ENCODE assay signal across 12 cellular contexts in genomic region chr2:120245520-120245835, GRCh38. TPM values are rescaled to one million over a fixed set of nuclear protein-coding genes. Genes with fewer than 3 reads are reported as not detected.
DNase-seq lines count a peak whose midpoint lies in the region; ATAC-seq and TF ChIP-seq lines count a peak whose summit lies in the region.
"Had no signal": no experiment of that assay in that cellular context is flagged by ENCODE, and none has a peak within 500 bp of the region (broad histone marks: within the 10 kb centered on the region; RNA-seq: fewer than 3 reads in every experiment).

No MANE protein-coding gene starts in this region.

- H3K27me3 Mint-ChIP-seq in dendritic cell treated with granulocyte-macrophage colony-stimulating factor and Interleukin-4, amounts not matched to agents 40 ng/mL and 50 ng/mL, for 4 days = peaks cover 28% of the 10 kb centered on the region
- peaks cover 20% of the 10 kb centered on the region for H3K27me3 Mint-ChIP-seq in activated CD8-positive, alpha-beta memory T cell treated with anti-CD3 and anti-CD28 coated beads, Interleukin-2, amount 10 ng/mL, durations not matched to agents 7 days and 5 days

- H3K4me3 ChIP-seq in psoas muscle = no peak overlapping the region

- H3K4me1 ChIP-seq in psoas muscle = peaks cover 11% of the 10 kb centered on the region

- H3K36me3 ChIP-seq in psoas muscle (ENCODE audit: insufficient read depth in 1 of 2, low read depth in 1 of 2) = no peaks in the 10 kb centered on the region

- peak overlapping the region; percentile 34 for H3K27ac Mint-ChIP-seq in dendritic cell treated with granulocyte-macrophage colony-stimulating factor and Interleukin-4, amounts not matched to agents 40 ng/mL and 50 ng/mL, for 4 days
- no peak overlapping the region for H3K27ac Mint-ChIP-seq in activated CD8-positive, alpha-beta memory T cell treated with anti-CD3 and anti-CD28 coated beads, Interleukin-2, amount 10 ng/mL, durations not matched to agents 7 days and 5 days

- intact Hi-C loops in dendritic cell treated with granulocyte-macrophage colony-stimulating factor and Interleukin-4, amounts not matched to agents 40 ng/mL and 50 ng/mL, for 4 days (cut with micrococcal nuclease) = no loop called here
- intact Hi-C loops in psoas muscle (cut with DNase I) = no loop called here

- peaks cover 29% of the 10 kb centered on the region for H3K4me1 Mint-ChIP-seq in dendritic cell treated with granulocyte-macrophage colony-stimulating factor and Interleukin-4, amounts not matched to agents 40 ng/mL and 50 ng/mL, for 4 days (ENCODE audit: low read depth)
- peaks cover 19% of the 10 kb centered on the region for H3K4me1 Mint-ChIP-seq in activated CD8-positive, alpha-beta memory T cell treated with anti-CD3 and anti-CD28 coated beads, Interleukin-2, amount 10 ng/mL, durations not matched to agents 7 days and 5 days

- peak; percentile 91 for DNase-seq in ELF-1 (ENCODE audit: low read depth, low spot score)
- DNase-seq in NCI-H2081 treated with DMSO at 0.1 percent for 48 hours (lab: John Stamatoyannopoulos, UW) = peak; percentile 46
- DNase-seq in psoas muscle = peak in 1 of 2 donors; percentile 70
- DNase-seq in stimulated activated CD4-positive, alpha-beta T cell treated with anti-CD3 and anti-CD28 coated beads, Interleukin-4, amount 100 ng/mL, for 24 hours = no peak
- no peak for DNase-seq in activated CD8-positive, alpha-beta memory T cell treated with anti-CD3 and anti-CD28 coated beads, Interleukin-2, amount 10 ng/mL, durations not matched to agents 7 days and 5 days
- DNase-seq in EL = no peak
- DNase-seq: activated CD4-positive, alpha-beta T cell treated with anti-CD3 and anti-CD28 coated beads, Interleukin-2, amount 50 U/mL, for 1 hour; aorta; head of caudate nucleus had no signal

- CTCF ChIA-PET in activated CD8-positive, alpha-beta memory T cell treated with anti-CD3 and anti-CD28 coated beads, Interleukin-2, amount 10 ng/mL, durations not matched to agents 7 days and 5 days (lab: Charles Lee) = no interaction called here

- H3K9me3 Mint-ChIP-seq in dendritic cell treated with granulocyte-macrophage colony-stimulating factor and Interleukin-4, amounts not matched to agents 40 ng/mL and 50 ng/mL, for 4 days = peaks cover 12% of the 10 kb centered on the region
- H3K9me3 Mint-ChIP-seq in activated CD8-positive, alpha-beta memory T cell treated with anti-CD3 and anti-CD28 coated beads, Interleukin-2, amount 10 ng/mL, durations not matched to agents 7 days and 5 days (ENCODE audit: low read depth) = peaks cover 5% of the 10 kb centered on the region
- H3K9me3 Mint-ChIP-seq: neural crest cell had no signal

- H3K9me3 ChIP-seq in psoas muscle = no peaks in the 10 kb centered on the region

- 12 to 29% (median 12%) methylated on average over 5 of the region's 5 CpGs for WGBS in psoas muscle, 3 donors

- peaks cover 13% of the 10 kb centered on the region for H3K36me3 Mint-ChIP-seq in dendritic cell treated with granulocyte-macrophage colony-stimulating factor and Interleukin-4, amounts not matched to agents 40 ng/mL and 50 ng/mL, for 4 days (ENCODE audit: low read depth)
- H3K36me3 Mint-ChIP-seq in activated CD8-positive, alpha-beta memory T cell treated with anti-CD3 and anti-CD28 coated beads, Interleukin-2, amount 10 ng/mL, durations not matched to agents 7 days and 5 days = peaks cover 2% of the 10 kb centered on the region

- H3K27me3 ChIP-seq in psoas muscle (ENCODE audit: insufficient read depth in 3 of 3, low read length in 2 of 3) = no peaks in the 10 kb centered on the region

- no peak overlapping the region for H3K27ac ChIP-seq in psoas muscle

- H3K4me3 Mint-ChIP-seq in dendritic cell treated with granulocyte-macrophage colony-stimulating factor and Interleukin-4, amounts not matched to agents 40 ng/mL and 50 ng/mL, for 4 days = no peak overlapping the region
- no peak overlapping the region for H3K4me3 Mint-ChIP-seq in activated CD8-positive, alpha-beta memory T cell treated with anti-CD3 and anti-CD28 coated beads, Interleukin-2, amount 10 ng/mL, durations not matched to agents 7 days and 5 days
- H3K4me3 Mint-ChIP-seq: neural crest cell had no signal

- ATAC-seq in psoas muscle = peak; percentile 73 to 93 (median 83)
- ATAC-seq in GM21528 (IDR thresholded peaks at IDR 0.05; ENCODE audit: low FRiP score, unreplicated experiment) = no peak
- ATAC-seq in activated CD8-positive, alpha-beta memory T cell treated with anti-CD3 and anti-CD28 coated beads, Interleukin-2, amount 10 ng/mL, durations not matched to agents 7 days and 5 days = no peak

- TF ChIP-seq CTCF in psoas muscle (IDR thresholded peaks at IDR 0.05) = no peak

RNA-seq across cellular contexts. Expression of gene RALB, which starts 7.2 kb away (rescaled TPM):
- 10 to 100 TPM; 25.6 to 38.1 (median 33.6) TPM for total RNA-seq in psoas muscle
- 10 to 100 TPM; 43.9 to 72.3 (median 62.1) TPM for polyA plus RNA-seq in psoas muscle
- 10 to 100 TPM; 36.7 to 41.8 TPM for total RNA-seq in activated CD8-positive, alpha-beta memory T cell treated with anti-CD3 and anti-CD28 coated beads, Interleukin-2, amount 10 ng/mL, durations not matched to agents 7 days and 5 days

RNA-seq across cellular contexts. Expression of gene TMEM185B, which starts 22.3 kb away (rescaled TPM):
- total RNA-seq in psoas muscle = 10 to 100 TPM; 10.9 to 23.5 (median 18.0) TPM
- polyA plus RNA-seq in psoas muscle = 10 to 100 TPM; 10.4 to 28.1 (median 15.3) TPM
- 10 to 100 TPM; 20.3 to 21.4 TPM for total RNA-seq in activated CD8-positive, alpha-beta memory T cell treated with anti-CD3 and anti-CD28 coated beads, Interleukin-2, amount 10 ng/mL, durations not matched to agents 7 days and 5 days

Comparison
In these comparisons a context has a peak if more than half of its experiments do, and no peak if none do; other contexts are left out.
1. DNase-seq: peak in ELF-1 (single experiment) and NCI-H2081 treated with DMSO at 0.1 percent for 48 hours (single experiment); none in stimulated activated CD4-positive, alpha-beta T cell treated with anti-CD3 and anti-CD28 coated beads, Interleukin-4, amount 100 ng/mL, for 24 hours (single experiment), activated CD8-positive, alpha-beta memory T cell treated with anti-CD3 and anti-CD28 coated beads, Interleukin-2, amount 10 ng/mL, durations not matched to agents 7 days and 5 days (single experiment) and EL (single experiment).
2. ATAC-seq: peak in psoas muscle (4 of 4); none in GM21528 (single experiment) and activated CD8-positive, alpha-beta memory T cell treated with anti-CD3 and anti-CD28 coated beads, Interleukin-2, amount 10 ng/mL, durations not matched to agents 7 days and 5 days (single experiment).